10 cellular contexts compared by ENCODE assay signal in genomic region chr16:85523602-85524364, GRCh38.
DNase-seq lines count a peak whose midpoint lies in the region; TF ChIP-seq lines count a peak whose summit lies in the region.
"Had no signal": no experiment of that assay in that cellular context is flagged by ENCODE, and none has a peak within 500 bp of the region (broad histone marks: within the 10 kb centered on the region; RNA-seq: fewer than 3 reads in every experiment).

No MANE protein-coding gene starts in this region.

- no peaks in the 10 kb centered on the region for H3K9me3 ChIP-seq in NT2/D1 (ENCODE audit: insufficient read depth, low read length)
- H3K9me3 ChIP-seq: prostate gland had no signal

- H3K36me3 ChIP-seq in NT2/D1 (ENCODE audit: insufficient read depth, insufficient read length, low read length), result no peaks in the 10 kb centered on the region
- H3K36me3 ChIP-seq: prostate gland had no signal

- H3K9ac ChIP-seq in NT2/D1 (ENCODE audit: insufficient read length, low read depth), result peak overlapping the region; percentile 72

- peaks cover 55% of the 10 kb centered on the region for H3K4me1 ChIP-seq in NT2/D1 (ENCODE audit: insufficient read depth, insufficient read length)

- peak; percentile 79 for DNase-seq in H4 (ENCODE audit: low spot score)
- peak; percentile 39 for DNase-seq in NT2/D1 (ENCODE audit: low read depth, low spot score)
- DNase-seq in fibroblast of pulmonary artery (ENCODE audit: low read depth), result peak; percentile 34
- peak; percentile 39 for DNase-seq in retinal pigment epithelial cell (ENCODE audit: low read depth)
- no peak for DNase-seq in LoVo (ENCODE audit: low spot score)
- no peak for DNase-seq in GM10266 (ENCODE audit: extremely low spot score)
- DNase-seq in stimulated activated CD4-positive, alpha-beta T cell treated with anti-CD3 and anti-CD28 coated beads, Interleukin-1b, Interleukin-23, amount 100 ng/mL, for 48 hours, result no peak
- no peak for DNase-seq in NOMO-1 treated with DMSO at 0.1 percent for 48 hours (lab: John Stamatoyannopoulos, UW; ENCODE audit: unreplicated experiment)
- DNase-seq: effector CD4-positive, alpha-beta T cell had no signal

- H3K4me3 ChIP-seq in NT2/D1 (ENCODE audit: insufficient read length, low read depth) (no peak overlapping the region), fibroblast of pulmonary artery (replicated peaks; ENCODE audit: low read depth, low read length) (no peak overlapping the region), retinal pigment epithelial cell (ENCODE audit: low read length) (no peak overlapping the region)
- H3K4me3 ChIP-seq: prostate gland had no signal

- TF ChIP-seq CTCF in fibroblast of pulmonary artery (IDR thresholded peaks at IDR 0.05; ENCODE audit: low read length, missing control alignments), result no peak
- TF ChIP-seq CTCF in retinal pigment epithelial cell (conservative IDR thresholded peaks at IDR 0.05; ENCODE audit: low read depth, low read length), result no peak
- no peak for TF ChIP-seq CTCF in GM10266 (IDR thresholded peaks at IDR 0.05; ENCODE audit: control insufficient read depth, insufficient read depth, low read depth, missing control alignments)

- H3K27me3 ChIP-seq in NT2/D1 (ENCODE audit: insufficient read depth, insufficient read length), result no peaks in the 10 kb centered on the region

Comparison
In these comparisons a context has a peak if more than half of its experiments do, and no peak if none do; other contexts are left out.
1. DNase-seq: peak in H4 (single experiment), NT2/D1 (single experiment), fibroblast of pulmonary artery (single experiment) and retinal pigment epithelial cell (single experiment); none in LoVo (single experiment), GM10266 (single experiment), stimulated activated CD4-positive, alpha-beta T cell treated with anti-CD3 and anti-CD28 coated beads, Interleukin-1b, Interleukin-23, amount 100 ng/mL, for 48 hours (single experiment) and NOMO-1 treated with DMSO at 0.1 percent for 48 hours (single experiment).